Comparison of ENCODE assay signal across 12 cellular contexts in the genomic region with DNA sequence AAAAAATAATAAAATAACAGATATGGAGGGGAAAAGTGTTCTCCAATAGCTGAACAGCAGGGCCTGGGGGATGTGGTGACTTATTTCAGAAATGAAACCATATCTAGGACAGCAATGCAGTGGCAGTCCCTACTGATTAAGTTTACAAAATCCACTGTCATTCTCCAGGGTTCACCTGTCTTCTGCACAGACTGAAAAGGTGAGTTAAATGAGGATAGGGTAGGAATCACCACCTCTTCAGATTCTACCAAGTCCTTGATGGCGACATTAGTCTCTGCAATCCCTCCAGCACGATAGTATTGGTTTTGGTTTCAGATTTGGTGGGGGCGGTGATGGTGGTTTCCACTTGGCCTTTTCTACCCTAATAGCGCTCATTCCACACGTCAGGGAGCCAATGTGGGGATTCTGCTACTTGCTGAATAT. TPM values are rescaled to one million over a fixed set of nuclear protein-coding genes. Genes with fewer than 3 reads are reported as not detected.
DNase-seq lines count a peak whose midpoint lies in the region; ATAC-seq and FAIRE-seq lines count a peak whose summit lies in the region.
"Had no signal": no experiment of that assay in that cellular context is flagged by ENCODE, and none has a peak within 500 bp of the region (broad histone marks: within the 10 kb centered on the region; RNA-seq: fewer than 3 reads in every experiment).

No MANE protein-coding gene starts in this region.

- no peak for FAIRE-seq in small intestine (lab: Jason Lieb, UNC)
- FAIRE-seq: colon, H1 had no signal

- no peaks in the 10 kb centered on the region for H3K9me3 ChIP-seq in small intestine (ENCODE audit: control insufficient read depth, low read depth)
- H3K9me3 ChIP-seq: prostate gland had no signal

- H3K27me3 ChIP-seq in small intestine (ENCODE audit: control insufficient read depth in 2 of 2, insufficient read depth in 2 of 2, low read length in 2 of 2) = no peaks in the 10 kb centered on the region

- H3K27ac ChIP-seq in small intestine (ENCODE audit: low read depth in 1 of 2, low read length in 1 of 2) = no peak overlapping the region
- H3K27ac ChIP-seq: prostate gland, WERI-Rb-1 had no signal

- ATAC-seq in HG02588 (IDR thresholded peaks at IDR 0.05; ENCODE audit: unreplicated experiment) = peak; percentile 94
- peak; percentile 93 for ATAC-seq in HG03565 (IDR thresholded peaks at IDR 0.05; ENCODE audit: unreplicated experiment)

- WGBS in small intestine, 3 donors = 64 to 83% (median 78%) methylated on average over 5 of the region's 5 CpGs

- peak; percentile 75 for DNase-seq in activated effector memory CD4-positive, alpha-beta T cell treated with anti-CD3 and anti-CD28 coated beads, Interleukin-2, amount 50 U/mL, for 16 hours
- DNase-seq in activated effector memory CD4-positive, alpha-beta T cell treated with Interleukin-2 at 50 U/mL for 16 hours = no peak
- peak; percentile 38 for DNase-seq in stimulated activated CD8-positive, alpha-beta memory T cell treated with anti-CD3 and anti-CD28 coated beads, Interleukin-4, amount 100 ng/mL, for 48 hours
- no peak for DNase-seq in NCI-H2081 (lab: John Stamatoyannopoulos, UW)
- DNase-seq in cardiac septum (ENCODE audit: low spot score) = no peak
- no peak for DNase-seq in small intestine
- DNase-seq: WERI-Rb-1 had no signal

- H3K4me3 ChIP-seq in small intestine (ENCODE audit: low read depth in 1 of 2, low read length in 2 of 2) = no peak overlapping the region
- H3K4me3 ChIP-seq: prostate gland had no signal

- intact Hi-C loops in cardiac septum (cut with DNase I) = no loop called here

- H3K36me3 ChIP-seq in small intestine (ENCODE audit: control insufficient read depth in 2 of 2, insufficient read depth in 2 of 2, low read length in 2 of 2) = no peaks in the 10 kb centered on the region
- H3K36me3 ChIP-seq: prostate gland, WERI-Rb-1 had no signal

- H3K4me1 ChIP-seq in small intestine (ENCODE audit: control insufficient read depth in 2 of 2, insufficient read depth in 1 of 2, low read depth in 1 of 2, low read length in 1 of 2) = no peaks in the 10 kb centered on the region
- H3K4me1 ChIP-seq: prostate gland had no signal

RNA-seq across cellular contexts. Expression of gene NPM1, which starts 32.3 kb away (rescaled TPM):
- 412 TPM for total RNA-seq in cardiac septum
- 1,000 to 10,000 TPM; 1,717 to 3,094 (median 2,048) TPM for polyA plus RNA-seq in small intestine

RNA-seq across cellular contexts. Expression of gene TLX3, which starts 46.3 kb away (rescaled TPM):
- total RNA-seq in cardiac septum = not detected
- polyA plus RNA-seq in small intestine = under 1 TPM in 1 of 3 donors, not detected in 2; 0.04 TPM
- total RNA-seq: H1, prostate gland had no signal
- polyA plus RNA-seq: H1 had no signal

Comparison
In these comparisons a context has a peak if more than half of its experiments do, and no peak if none do; other contexts are left out.
1. DNase-seq: peak in activated effector memory CD4-positive, alpha-beta T cell treated with anti-CD3 and anti-CD28 coated beads, Interleukin-2, amount 50 U/mL, for 16 hours (single experiment) and stimulated activated CD8-positive, alpha-beta memory T cell treated with anti-CD3 and anti-CD28 coated beads, Interleukin-4, amount 100 ng/mL, for 48 hours (single experiment); none in activated effector memory CD4-positive, alpha-beta T cell treated with Interleukin-2 at 50 U/mL for 16 hours (single experiment), NCI-H2081 (0 of 2), cardiac septum (single experiment) and small intestine (single experiment).